In genomic region chr17:39617446-39618251, GRCh38 we compare ENCODE assay signal across 8 cellular contexts. TPM values are rescaled to one million over a fixed set of nuclear protein-coding genes. Genes with fewer than 3 reads are reported as not detected.
DNase-seq lines count a peak whose midpoint lies in the region; ATAC-seq, FAIRE-seq and TF ChIP-seq lines count a peak whose summit lies in the region.

No MANE protein-coding gene starts in this region.

- no peaks in the 10 kb centered on the region for H3K79me2 ChIP-seq in GM23338 (replicated peaks; ENCODE audit: insufficient read depth)

- H3K27me3 ChIP-seq in GM23338 (ENCODE audit: insufficient read depth), result peaks cover 89% of the 10 kb centered on the region

- H3K27ac ChIP-seq in A549 (peak overlapping the region; percentile 89 to 92), GM23338 (ENCODE audit: low read depth) (no peak overlapping the region)

- peaks cover 75% of the 10 kb centered on the region for H3K27me3 Mint-ChIP-seq in GM23338 (ENCODE audit: insufficient read depth, low read depth, poor library complexity)
- peaks cover 11% of the 10 kb centered on the region for H3K27me3 Mint-ChIP-seq in activated CD4-positive, alpha-beta memory T cell treated with anti-CD3 and anti-CD28 coated beads for 36 hours
- H3K27me3 Mint-ChIP-seq in stimulated activated naive CD8-positive, alpha-beta T cell treated with anti-CD3 and anti-CD28 coated beads, Interleukin-15, Interleukin-2, amounts not matched to agents 100 ng/mL and 50 ng/mL, for 24 hours, result peaks cover 17% of the 10 kb centered on the region

- no peak for TF ChIP-seq EP300 in A549 (IDR thresholded peaks at IDR 0.05)

- no peak for TF ChIP-seq RAD21 in A549 (conservative IDR thresholded peaks at IDR 0.05 in 1 of 2, IDR thresholded peaks at IDR 0.05 in 1 of 2)

- H3K9me3 Mint-ChIP-seq in GM23338, result no peaks in the 10 kb centered on the region; the same call in 2 of the 3 replicates
- no peaks in the 10 kb centered on the region for H3K9me3 Mint-ChIP-seq in activated CD4-positive, alpha-beta memory T cell treated with anti-CD3 and anti-CD28 coated beads for 36 hours
- no peaks in the 10 kb centered on the region for H3K9me3 Mint-ChIP-seq in stimulated activated naive CD8-positive, alpha-beta T cell treated with anti-CD3 and anti-CD28 coated beads, Interleukin-15, Interleukin-2, amounts not matched to agents 100 ng/mL and 50 ng/mL, for 24 hours

- peak; percentile 79 to 80 for DNase-seq in A549 (ENCODE audit: low read depth in 1 of 2, low spot score in 1 of 2)
- peak; percentile 77 for DNase-seq in GM23338 (ENCODE audit: low spot score)
- DNase-seq in NCI-H510A (lab: John Stamatoyannopoulos, UW), result peak; percentile 69
- peak; percentile 60 for DNase-seq in activated CD4-positive, alpha-beta memory T cell treated with anti-CD3 and anti-CD28 coated beads for 36 hours
- peak; percentile 30 for DNase-seq in effector CD4-positive, alpha-beta T cell
- DNase-seq in mucosa of descending colon, result peak; percentile 84 to 90 (median 85)
- no peak for DNase-seq in SK-N-DZ (ENCODE audit: low spot score)

- no peak for FAIRE-seq in A549 (lab: Jason Lieb, UNC)

- peaks cover 14% of the 10 kb centered on the region for H3K4me1 Mint-ChIP-seq in GM23338
- H3K4me1 Mint-ChIP-seq in activated CD4-positive, alpha-beta memory T cell treated with anti-CD3 and anti-CD28 coated beads for 36 hours (ENCODE audit: low read depth), result peaks cover 10% of the 10 kb centered on the region
- peaks cover 12% of the 10 kb centered on the region for H3K4me1 Mint-ChIP-seq in stimulated activated naive CD8-positive, alpha-beta T cell treated with anti-CD3 and anti-CD28 coated beads, Interleukin-15, Interleukin-2, amounts not matched to agents 100 ng/mL and 50 ng/mL, for 24 hours (ENCODE audit: low read depth)

- no peaks in the 10 kb centered on the region for H3K9me2 ChIP-seq in GM23338 (ENCODE audit: insufficient read depth)

- no peak; the same call in 1 of the 2 replicates for TF ChIP-seq POLR2A in A549 (IDR thresholded peaks at IDR 0.05; ENCODE audit: low read length)

- 0 out of 2 replicates have a peak overlapping the region, but pooled peaks have one; percentile 56 for H2AFZ ChIP-seq in GM23338

- H3K4me1 ChIP-seq in A549 (peaks cover 10% of the 10 kb centered on the region), GM23338 (ENCODE audit: insufficient read depth) (peaks cover 9% of the 10 kb centered on the region; the same call in 1 of the 2 replicates), mucosa of descending colon (ENCODE audit: low read depth) (peaks cover 20% of the 10 kb centered on the region)

- TF ChIP-seq CTCF in A549 (IDR thresholded peaks at IDR 0.05), result no peak
- no peak; a peak in 1 of 4 replicates for TF ChIP-seq CTCF in GM23338 (conservative IDR thresholded peaks at IDR 0.05; ENCODE audit: low read depth in 2 of 2)
- no peak for TF ChIP-seq CTCF in mucosa of descending colon (IDR thresholded peaks at IDR 0.05)

- under 1% methylated on average over 13 of the region's 79 CpGs for WGBS in A549 (ENCODE audit: missing lambda C conversion rate)

- intact Hi-C loops in activated CD4-positive, alpha-beta memory T cell treated with anti-CD3 and anti-CD28 coated beads for 36 hours (cut with micrococcal nuclease), result no loop called here
- intact Hi-C loops in mucosa of descending colon (cut with DNase I, micrococcal nuclease), result no loop called here

- 0 out of 2 replicates have a peak, but pooled peaks cover 6% of the 10 kb centered on the region for H3F3A ChIP-seq in GM23338 (replicated peaks; ENCODE audit: low read depth)

- H3K4me2 ChIP-seq in A549 (peak overlapping the region; percentile 94), GM23338 (peak overlapping the region; percentile 100)

- no peak overlapping the region for H3K27ac Mint-ChIP-seq in GM23338
- H3K27ac Mint-ChIP-seq in activated CD4-positive, alpha-beta memory T cell treated with anti-CD3 and anti-CD28 coated beads for 36 hours, result no peak overlapping the region
- H3K27ac Mint-ChIP-seq in stimulated activated naive CD8-positive, alpha-beta T cell treated with anti-CD3 and anti-CD28 coated beads, Interleukin-15, Interleukin-2, amounts not matched to agents 100 ng/mL and 50 ng/mL, for 24 hours, result peak overlapping the region; percentile 52

- no peaks in the 10 kb centered on the region; the same call in 2 of the 3 replicates for H3K36me3 Mint-ChIP-seq in GM23338 (ENCODE audit: low read depth)
- no peaks in the 10 kb centered on the region for H3K36me3 Mint-ChIP-seq in activated CD4-positive, alpha-beta memory T cell treated with anti-CD3 and anti-CD28 coated beads for 36 hours
- no peaks in the 10 kb centered on the region for H3K36me3 Mint-ChIP-seq in stimulated activated naive CD8-positive, alpha-beta T cell treated with anti-CD3 and anti-CD28 coated beads, Interleukin-15, Interleukin-2, amounts not matched to agents 100 ng/mL and 50 ng/mL, for 24 hours (ENCODE audit: low read depth)

- CTCF ChIA-PET in A549 (lab: Yijun Ruan, JAX), result interaction anchor here (0.6 to 58.8 kb wide), 7 partner anchors 0 to 1037 kb away, joined by 3 to 1581 read pairs (median 533); partner anchors contain the start of genes ERBB2, NEUROD2, PGAP3 and PNMT
- CTCF ChIA-PET in activated CD4-positive, alpha-beta memory T cell treated with anti-CD3 and anti-CD28 coated beads for 36 hours (lab: Charles Lee), result interaction anchor here (1.5 to 8.6 kb wide), 2 partner anchors 15 to 70 kb away, joined by 7 to 178 read pairs; no protein-coding TSS in a partner anchor

- POLR2A ChIA-PET in A549 (lab: Yijun Ruan, JAX), result interaction anchor here (0.5 kb wide), 1 partner anchor 112 kb away, joined by 6 read pairs; no protein-coding TSS in a partner anchor
- POLR2A ChIA-PET in activated CD4-positive, alpha-beta memory T cell treated with anti-CD3 and anti-CD28 coated beads for 36 hours (lab: Charles Lee), result interaction anchor here (1.0 kb wide), 1 partner anchor 12 kb away, joined by 4 read pairs; no protein-coding TSS in a partner anchor

- H4K20me1 ChIP-seq in GM23338 (replicated peaks; ENCODE audit: insufficient read depth), result no peaks in the 10 kb centered on the region; the same call in 1 of the 2 replicates

- H3K9me3 ChIP-seq in A549 (no peaks in the 10 kb centered on the region), mucosa of descending colon (no peaks in the 10 kb centered on the region)

- H3K36me3 ChIP-seq in GM23338 (ENCODE audit: insufficient read depth), result no peaks in the 10 kb centered on the region
- H3K36me3 ChIP-seq in mucosa of descending colon (ENCODE audit: low read depth), result no peaks in the 10 kb centered on the region

- H3K4me3 ChIP-seq in A549 (peak overlapping the region; percentile 78), GM23338 (peak overlapping the region; percentile 92), mucosa of descending colon (peak overlapping the region; percentile 19)

- peak overlapping the region; percentile 77 for H3K4me3 Mint-ChIP-seq in GM23338
- H3K4me3 Mint-ChIP-seq in activated CD4-positive, alpha-beta memory T cell treated with anti-CD3 and anti-CD28 coated beads for 36 hours, result peak overlapping the region; percentile 61
- H3K4me3 Mint-ChIP-seq in stimulated activated naive CD8-positive, alpha-beta T cell treated with anti-CD3 and anti-CD28 coated beads, Interleukin-15, Interleukin-2, amounts not matched to agents 100 ng/mL and 50 ng/mL, for 24 hours, result peak overlapping the region; percentile 70

- ATAC-seq in A549, result peak; percentile 8 to 44
- ATAC-seq in GM23338, result peak; percentile 23
- ATAC-seq in mucosa of descending colon, result peak; percentile 72

RNA-seq across cellular contexts. Expression of gene PPP1R1B, which starts 9.1 kb away (rescaled TPM):
- polyA plus RNA-seq in A549 (2011; rRNA removed) (0.07 and 0.10 TPM in 2 replicates), A549 (2017; fragmentation: RNase III; extraction: RNeasy Plus Mini Kit Qiagen cat#74134 plus additional on column Dnase treatment) (not detected in 3 replicates), GM23338 (2016; fragmentation: Nextera tagmentation; extraction: Ambion mirVana) (3.7 and 5.4 TPM in 2 replicates)
- polyA plus RNA-seq in A549 (2012; cell fraction: cytosol; rRNA removed), result 0.03 TPM in 1 of 2 replicates, not detected in the other
- not detected in 2 replicates for polyA plus RNA-seq in A549 (2012; cell fraction: nucleus; rRNA removed)
- not detected in 2 replicates for polyA minus RNA-seq in A549 (2011; rRNA and poly(A)+ RNA removed)
- 1.5 and 3.4 TPM in 2 replicates for total RNA-seq in GM23338 (2014; rRNA removed; shearing (Covaris generic))
- total RNA-seq in activated CD4-positive, alpha-beta memory T cell treated with anti-CD3 and anti-CD28 coated beads for 36 hours, result not detected
- 100 to 1,000 TPM; 108 to 362 (median 356) TPM for total RNA-seq in mucosa of descending colon
- polyA plus RNA-seq in SK-N-DZ (2014; cell fraction: cytosol; rRNA removed), result not detected in 2 replicates
- not detected in 2 replicates for polyA plus RNA-seq in SK-N-DZ (2014; cell fraction: nucleus; rRNA removed)

RNA-seq across cellular contexts. Expression of gene NEUROD2, which starts 9.9 kb away (rescaled TPM):
- polyA plus RNA-seq in A549 (2011; rRNA removed) (not detected in 2 replicates), A549 (2017; fragmentation: RNase III; extraction: RNeasy Plus Mini Kit Qiagen cat#74134 plus additional on column Dnase treatment) (not detected in 3 replicates), GM23338 (2016; fragmentation: Nextera tagmentation; extraction: Ambion mirVana) (not detected in 2 replicates)
- polyA plus RNA-seq in A549 (2012; cell fraction: cytosol; rRNA removed), result not detected in 2 replicates
- polyA plus RNA-seq in A549 (2012; cell fraction: nucleus; rRNA removed), result 0.02 and 0.04 TPM in 2 replicates
- not detected in 2 replicates for polyA minus RNA-seq in A549 (2011; rRNA and poly(A)+ RNA removed)
- total RNA-seq in GM23338 (2014; rRNA removed; shearing (Covaris generic)), result not detected in 2 replicates
- not detected for total RNA-seq in activated CD4-positive, alpha-beta memory T cell treated with anti-CD3 and anti-CD28 coated beads for 36 hours
- total RNA-seq in mucosa of descending colon, result under 1 TPM in 1 of 3 donors, not detected in 2; 0.05 TPM
- polyA plus RNA-seq in SK-N-DZ (2014; cell fraction: cytosol; rRNA removed), result not detected in 2 replicates
- polyA plus RNA-seq in SK-N-DZ (2014; cell fraction: nucleus; rRNA removed), result not detected in 2 replicates

RNA-seq across cellular contexts. Expression of gene STARD3, which starts 19.3 kb away (rescaled TPM):
- 56.0 and 60.9 TPM in 2 replicates for polyA plus RNA-seq in A549 (2011; rRNA removed)
- 83.7 and 101 TPM in 2 replicates for polyA plus RNA-seq in A549 (2012; cell fraction: cytosol; rRNA removed)
- 261 and 339 TPM in 2 replicates for polyA plus RNA-seq in A549 (2012; cell fraction: nucleus; rRNA removed)
- polyA plus RNA-seq in A549 (2017; fragmentation: RNase III; extraction: RNeasy Plus Mini Kit Qiagen cat#74134 plus additional on column Dnase treatment), result 53.0 to 56.1 TPM (median 54.6 TPM) in 3 replicates
- 77.8 and 87.0 TPM in 2 replicates for polyA minus RNA-seq in A549 (2011; rRNA and poly(A)+ RNA removed)
- total RNA-seq in GM23338 (2014; rRNA removed; shearing (Covaris generic)), result 39.7 and 53.3 TPM in 2 replicates
- 26.4 and 31.5 TPM in 2 replicates for polyA plus RNA-seq in GM23338 (2016; fragmentation: Nextera tagmentation; extraction: Ambion mirVana)
- 10 to 100 TPM; 53.6 to 60.3 TPM for total RNA-seq in activated CD4-positive, alpha-beta memory T cell treated with anti-CD3 and anti-CD28 coated beads for 36 hours
- total RNA-seq in mucosa of descending colon, result 10 to 100 TPM; 36.1 to 58.8 (median 57.6) TPM
- polyA plus RNA-seq in SK-N-DZ (2014; cell fraction: cytosol; rRNA removed), result 43.9 and 56.0 TPM in 2 replicates
- 112 and 125 TPM in 2 replicates for polyA plus RNA-seq in SK-N-DZ (2014; cell fraction: nucleus; rRNA removed)

RNA-seq across cellular contexts. Expression of gene TCAP, which starts 47.5 kb away (rescaled TPM):
- polyA plus RNA-seq in A549 (2011; rRNA removed), result 0.41 and 0.67 TPM in 2 replicates
- polyA plus RNA-seq in A549 (2012; cell fraction: cytosol; rRNA removed), result 0.40 and 0.61 TPM in 2 replicates
- polyA plus RNA-seq in A549 (2012; cell fraction: nucleus; rRNA removed), result 3.7 and 4.3 TPM in 2 replicates
- polyA plus RNA-seq in A549 (2017; fragmentation: RNase III; extraction: RNeasy Plus Mini Kit Qiagen cat#74134 plus additional on column Dnase treatment), result 1.0 to 1.6 TPM (median 1.2 TPM) in 3 replicates
- polyA minus RNA-seq in A549 (2011; rRNA and poly(A)+ RNA removed), result 0.73 and 1.2 TPM in 2 replicates
- total RNA-seq in GM23338 (2014; rRNA removed; shearing (Covaris generic)), result 0.74 and 2.1 TPM in 2 replicates
- polyA plus RNA-seq in GM23338 (2016; fragmentation: Nextera tagmentation; extraction: Ambion mirVana), result 0.61 and 0.80 TPM in 2 replicates
- under 1 TPM; 0.80 to 0.90 TPM for total RNA-seq in activated CD4-positive, alpha-beta memory T cell treated with anti-CD3 and anti-CD28 coated beads for 36 hours
- 1 to 10 TPM in 2 of 3 donors, under 1 TPM in 1; 0.96 to 3.4 (median 1.5) TPM for total RNA-seq in mucosa of descending colon
- 0.58 and 1.0 TPM in 2 replicates for polyA plus RNA-seq in SK-N-DZ (2014; cell fraction: cytosol; rRNA removed)
- 7.8 and 8.8 TPM in 2 replicates for polyA plus RNA-seq in SK-N-DZ (2014; cell fraction: nucleus; rRNA removed)

RNA-seq across cellular contexts. Expression of gene PNMT, which starts 50.6 kb away (rescaled TPM):
- polyA plus RNA-seq in A549 (2011; rRNA removed) (not detected in 2 replicates), A549 (2017; fragmentation: RNase III; extraction: RNeasy Plus Mini Kit Qiagen cat#74134 plus additional on column Dnase treatment) (0.16 TPM in 1 of 3 replicates, not detected in the others), GM23338 (2016; fragmentation: Nextera tagmentation; extraction: Ambion mirVana) (2.5 and 4.4 TPM in 2 replicates)
- polyA plus RNA-seq in A549 (2012; cell fraction: cytosol; rRNA removed), result 0.05 and 0.16 TPM in 2 replicates
- polyA plus RNA-seq in A549 (2012; cell fraction: nucleus; rRNA removed), result 0.12 TPM in 1 of 2 replicates, not detected in the other
- polyA minus RNA-seq in A549 (2011; rRNA and poly(A)+ RNA removed), result not detected in 2 replicates
- 1.9 and 2.3 TPM in 2 replicates for total RNA-seq in GM23338 (2014; rRNA removed; shearing (Covaris generic))
- not detected for total RNA-seq in activated CD4-positive, alpha-beta memory T cell treated with anti-CD3 and anti-CD28 coated beads for 36 hours
- total RNA-seq in mucosa of descending colon, result 1 to 10 TPM in 2 of 3 donors, under 1 TPM in 1; 0.23 to 2.0 (median 1.5) TPM
- polyA plus RNA-seq in SK-N-DZ (2014; cell fraction: cytosol; rRNA removed), result 2.4 and 3.4 TPM in 2 replicates
- polyA plus RNA-seq in SK-N-DZ (2014; cell fraction: nucleus; rRNA removed), result 6.0 and 7.2 TPM in 2 replicates

Comparison
In these comparisons a context has a peak if more than half of its experiments do, and no peak if none do; other contexts are left out.
1. H3K4me3 ChIP-seq: peak in every context shown above with its lines; median percentile 92 in GM23338; 78 in A549; 19 in mucosa of descending colon.
2. RNA of gene PPP1R1B, which starts 9.1 kb away (total RNA-seq): 108 to 362 TPM in mucosa of descending colon; 1.5 to 3.4 TPM in GM23338 and not detected in activated CD4-positive, alpha-beta memory T cell treated with anti-CD3 and anti-CD28 coated beads for 36 hours; every median in the first group is over 10 times any median in the second.
3. Peak in every context shown above with its lines, with median percentiles within 50 percentile points of each other: ATAC-seq and H3K4me3 Mint-ChIP-seq.